In the genomic region with DNA sequence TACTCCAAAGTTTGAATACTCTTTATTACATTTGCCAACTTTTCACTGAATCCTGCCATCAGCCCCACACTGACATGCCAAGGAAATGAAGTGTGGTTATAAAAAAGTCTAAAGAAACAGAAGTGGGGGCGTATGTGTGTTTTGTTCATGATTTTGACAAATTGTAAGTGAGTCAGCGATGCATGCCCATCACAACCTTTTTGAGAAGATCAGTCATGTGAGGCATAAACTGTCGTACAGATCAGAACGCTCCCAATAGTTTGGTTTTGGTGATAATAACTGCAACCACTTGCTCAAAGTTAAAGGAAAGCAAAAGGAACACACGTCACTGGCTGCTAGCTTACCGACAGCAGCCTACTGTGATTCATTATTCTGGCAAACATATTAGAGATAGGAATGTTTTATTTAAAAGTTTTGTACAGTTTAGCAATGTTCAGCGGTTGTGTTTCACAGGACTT, we compare ENCODE assay signal across 9 cellular contexts.
DNase-seq lines count a peak whose midpoint lies in the region; ATAC-seq and TF ChIP-seq lines count a peak whose summit lies in the region.
"Had no signal": no experiment of that assay in that cellular context is flagged by ENCODE, and none has a peak within 500 bp of the region (broad histone marks: within the 10 kb centered on the region; RNA-seq: fewer than 3 reads in every experiment).

No MANE protein-coding gene starts in this region.

- no peaks in the 10 kb centered on the region for H3K27me3 ChIP-seq in sigmoid colon

- H3K27ac ChIP-seq in sigmoid colon, result peak overlapping the region; percentile 71 to 84 (median 82)
- H3K27ac ChIP-seq: parathyroid adenoma had no signal

- no peak for ATAC-seq in GM19452 (IDR thresholded peaks at IDR 0.05; ENCODE audit: unreplicated experiment)
- ATAC-seq in HG02678 (IDR thresholded peaks at IDR 0.05; ENCODE audit: unreplicated experiment), result no peak

- H3K4me3 ChIP-seq in GM12865 (ENCODE audit: low read depth, low read length) (no peak overlapping the region), fibroblast of the aortic adventitia (ENCODE audit: low read depth, low read length) (peak overlapping the region; percentile 53), sigmoid colon (peak overlapping the region in 2 of 4 donors; percentile 23 to 30)

- H3K36me3 ChIP-seq in sigmoid colon, result no peaks in the 10 kb centered on the region

- DNase-seq in GM12865 (ENCODE audit: low read depth) (peak; percentile 8), OCI-M1 (lab: John Stamatoyannopoulos, UW) (peak; percentile 64), fibroblast of the aortic adventitia (ENCODE audit: low read depth) (peak; percentile 96), sigmoid colon (no peak), NCI-H187 treated with DMSO at 0.1 percent for 48 hours (lab: John Stamatoyannopoulos, UW) (no peak), SIG-M5 treated with dmso at 0.1 percent for 504 hours (lab: John Stamatoyannopoulos, UW; ENCODE audit: unreplicated experiment) (no peak)

- peaks cover 0 to 76% (median 53%) of the 10 kb centered on the region in 4 donors for H3K4me1 ChIP-seq in sigmoid colon
- H3K4me1 ChIP-seq: parathyroid adenoma had no signal

- peak in 2 of 4 donors; percentile 73 to 74 for TF ChIP-seq EP300 in sigmoid colon (IDR thresholded peaks at IDR 0.05)

- TF ChIP-seq CTCF in GM12865 (IDR thresholded peaks at IDR 0.05; ENCODE audit: insufficient read depth, low read depth, low read length, missing control alignments) (no peak), fibroblast of the aortic adventitia (IDR thresholded peaks at IDR 0.05; ENCODE audit: insufficient read depth, low read length) (no peak), sigmoid colon (IDR thresholded peaks at IDR 0.05) (no peak)

- TF ChIP-seq POLR2A in sigmoid colon (IDR thresholded peaks at IDR 0.05), result no peak

- no peaks in the 10 kb centered on the region for H3K9me3 ChIP-seq in sigmoid colon

- intact Hi-C loops in sigmoid colon (cut with DNase I), result no loop called here

- WGBS in sigmoid colon, 2 donors, result 58 to 75% methylated on average over 7 of the region's 7 CpGs

Comparison
In these comparisons a context has a peak if more than half of its experiments do, and no peak if none do; other contexts are left out.
1. DNase-seq: peak in GM12865 (single experiment), OCI-M1 (single experiment) and fibroblast of the aortic adventitia (single experiment); none in sigmoid colon (single experiment), NCI-H187 treated with DMSO at 0.1 percent for 48 hours (single experiment) and SIG-M5 treated with dmso at 0.1 percent for 504 hours (single experiment).